ENCODE assay signal across 14 cellular contexts in the genomic region with DNA sequence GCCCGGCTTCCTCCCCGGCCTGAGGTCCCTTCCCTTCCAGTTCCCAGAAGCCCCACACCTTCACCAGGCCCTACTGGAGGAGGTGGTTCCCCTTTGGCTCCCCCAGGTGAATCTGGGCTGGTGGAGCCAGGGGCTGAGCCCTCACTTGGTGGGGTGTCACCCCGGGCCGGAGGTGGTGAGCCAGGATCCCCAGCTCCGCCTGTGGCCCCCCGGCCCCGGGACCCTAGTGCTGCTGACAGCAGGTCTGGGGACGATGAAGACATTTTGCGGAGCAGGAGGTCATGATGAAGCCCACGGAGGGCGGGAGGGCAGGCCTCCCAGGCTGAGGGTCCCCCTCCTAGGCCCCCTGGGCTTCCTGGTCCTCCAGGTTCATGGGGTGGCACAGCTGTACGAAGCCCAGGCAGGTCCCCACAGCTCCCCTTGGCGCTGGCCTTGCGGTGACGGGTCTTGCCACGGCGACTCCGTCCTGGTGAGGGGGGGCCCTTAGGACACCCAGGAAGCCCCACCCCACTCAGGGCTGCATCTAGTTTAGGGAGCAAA. TPM values are rescaled to one million over a fixed set of nuclear protein-coding genes. Genes with fewer than 3 reads are reported as not detected.
A peak's percentile ranks its signal among the peaks of the same experiment; 100 is the strongest.
DNase-seq lines count a peak whose midpoint lies in the region; ATAC-seq and TF ChIP-seq lines count a peak whose summit lies in the region.
"Had no signal": no experiment of that assay in that cellular context is flagged by ENCODE, and none has a peak within 500 bp of the region (broad histone marks: within the 10 kb centered on the region; RNA-seq: fewer than 3 reads in every experiment).

No MANE protein-coding gene starts in this region.

- 85 to 88% methylated on average over 18 of the region's 18 CpGs for WGBS in sigmoid colon, 2 donors

- H3K27ac ChIP-seq in RWPE2 (ENCODE audit: poor library complexity, severe bottlenecking), result peak overlapping the region; percentile 3
- H3K27ac ChIP-seq in cardiac muscle cell, result peak overlapping the region; percentile 73
- peak overlapping the region in 3 of 4 donors; percentile 13 to 35 (median 20) for H3K27ac ChIP-seq in sigmoid colon
- H3K27ac ChIP-seq: right lobe of liver had no signal

- no peak for ATAC-seq in RWPE2 (ENCODE audit: low read depth)

- peaks cover 4% of the 10 kb centered on the region for H3K4me1 ChIP-seq in RWPE2 (ENCODE audit: insufficient read depth, poor library complexity, severe bottlenecking)
- H3K4me1 ChIP-seq in cardiac muscle cell (ENCODE audit: low read depth), result no peaks in the 10 kb centered on the region
- peaks cover 0 to 14% (median 5%) of the 10 kb centered on the region in 4 donors for H3K4me1 ChIP-seq in sigmoid colon
- H3K4me1 ChIP-seq: right lobe of liver had no signal

- no peak for TF ChIP-seq POLR2A in sigmoid colon (IDR thresholded peaks at IDR 0.05)

- H3K36me3 ChIP-seq in RWPE2 (ENCODE audit: low read depth) (peaks cover 84% of the 10 kb centered on the region), cardiac muscle cell (peaks cover 50% of the 10 kb centered on the region), sigmoid colon (peaks cover 12 to 100% (median 59%) of the 10 kb centered on the region in 4 donors)

- DNase-seq in RWPE2 (ENCODE audit: low spot score) (no peak), cardiac muscle cell (ENCODE audit: low read depth in 1 of 2, low spot score in 1 of 2) (no peak), sigmoid colon (peak; percentile 66), Kasumi-1 (lab: John Stamatoyannopoulos, UW) (no peak), NCI-H1694 (lab: John Stamatoyannopoulos, UW) (no peak)
- DNase-seq in activated effector memory CD4-positive, alpha-beta T cell treated with anti-CD3 and anti-CD28 coated beads, Interleukin-2, amount 50 U/mL, for 16 hours, result no peak
- DNase-seq: activated naive CD4-positive, alpha-beta T cell treated with anti-CD3 and anti-CD28 coated beads, Interleukin-2, amount 50 U/mL, for 16 hours; glutamatergic neuron; NCI-H526 treated with DMSO at 0.1 percent for 48 hours had no signal

- intact Hi-C loops in sigmoid colon (cut with DNase I), result no loop called here

- no peak for TF ChIP-seq CTCF in RWPE2 (IDR thresholded peaks at IDR 0.05; ENCODE audit: poor library complexity, severe bottlenecking)
- TF ChIP-seq CTCF in cardiac muscle cell (IDR thresholded peaks at IDR 0.05; ENCODE audit: low read depth, low read length), result no peak
- TF ChIP-seq CTCF in sigmoid colon (IDR thresholded peaks at IDR 0.05), result no peak

- H3K27me3 ChIP-seq in RWPE2 (ENCODE audit: insufficient read depth, poor library complexity, severe bottlenecking) (no peaks in the 10 kb centered on the region), cardiac muscle cell (no peaks in the 10 kb centered on the region), sigmoid colon (no peaks in the 10 kb centered on the region)
- H3K27me3 ChIP-seq: right lobe of liver, upper lobe of left lung had no signal

- H3K9me3 ChIP-seq in RWPE2 (ENCODE audit: severe bottlenecking) (no peaks in the 10 kb centered on the region), cardiac muscle cell (ENCODE audit: low read depth) (no peaks in the 10 kb centered on the region), sigmoid colon (no peaks in the 10 kb centered on the region)
- H3K9me3 ChIP-seq: right lobe of liver, upper lobe of left lung had no signal

- no peak overlapping the region for H3K4me3 ChIP-seq in RWPE2 (ENCODE audit: severe bottlenecking)
- H3K4me3 ChIP-seq in cardiac muscle cell, result no peak overlapping the region
- H3K4me3 ChIP-seq in sigmoid colon, result no peak overlapping the region
- H3K4me3 ChIP-seq: right lobe of liver, upper lobe of left lung had no signal

- TF ChIP-seq EP300 in sigmoid colon (IDR thresholded peaks at IDR 0.05), result no peak

RNA-seq across cellular contexts. Expression of a gene that starts 16.6 kb away (rescaled TPM):
- total RNA-seq in cardiac muscle cell, result 18.5 and 26.1 TPM in 2 replicates
- polyA plus RNA-seq in cardiac muscle cell, result 15.1 and 17.6 TPM in 2 replicates
- total RNA-seq in sigmoid colon, result 10 to 100 TPM; 18.5 to 27.4 (median 25.0) TPM
- 10 to 100 TPM in 1 of 3 donors, 1 to 10 TPM in 2; 1.6 to 10.1 (median 4.8) TPM for polyA plus RNA-seq in sigmoid colon

RNA-seq across cellular contexts. Expression of a gene that starts 18.4 kb away (rescaled TPM):
- total RNA-seq in cardiac muscle cell (58.3 and 68.1 TPM in 2 replicates), sigmoid colon (10 to 100 TPM; 16.1 to 29.9 (median 19.4) TPM)
- polyA plus RNA-seq in cardiac muscle cell (69.2 and 79.8 TPM in 2 replicates), sigmoid colon (10 to 100 TPM; 16.2 to 29.4 (median 19.7) TPM)

RNA-seq across cellular contexts. Expression of a gene that starts 24.6 kb away (rescaled TPM):
- total RNA-seq in cardiac muscle cell (not detected in 2 replicates), sigmoid colon (not detected)
- polyA plus RNA-seq in cardiac muscle cell (not detected in 2 replicates), sigmoid colon (not detected)
- total RNA-seq: dermis microvascular lymphatic vessel endothelial cell, mesothelial cell of epicardium, right lobe of liver, SK-MEL-5 had no signal

RNA-seq across cellular contexts. Expression of a gene that starts 30.8 kb away (rescaled TPM):
- total RNA-seq in cardiac muscle cell, result 213 and 326 TPM in 2 replicates
- polyA plus RNA-seq in cardiac muscle cell, result 114 and 146 TPM in 2 replicates
- 100 to 1,000 TPM; 397 to 661 (median 417) TPM for total RNA-seq in sigmoid colon
- 100 to 1,000 TPM; 333 to 455 (median 401) TPM for polyA plus RNA-seq in sigmoid colon

RNA-seq across cellular contexts. Expression of a gene that starts 41.2 kb away (rescaled TPM):
- 42.9 and 48.3 TPM in 2 replicates for total RNA-seq in cardiac muscle cell
- 169 and 190 TPM in 2 replicates for polyA plus RNA-seq in cardiac muscle cell
- 10 to 100 TPM; 46.7 to 68.1 (median 55.1) TPM for total RNA-seq in sigmoid colon
- 100 to 1,000 TPM; 521 to 955 (median 870) TPM for polyA plus RNA-seq in sigmoid colon

Comparison
In these comparisons a context has a peak if more than half of its experiments do, and no peak if none do; other contexts are left out.
1. H3K27ac ChIP-seq: peak in every context shown above with its lines; median percentile 73 in cardiac muscle cell; 20 in sigmoid colon; 3 in RWPE2.